10 cellular contexts compared by ENCODE assay signal in genomic region chr3:48502728-48503168, GRCh38. TPM values are rescaled to one million over a fixed set of nuclear protein-coding genes. Genes with fewer than 3 reads are reported as not detected.
DNase-seq lines count a peak whose midpoint lies in the region; ATAC-seq, FAIRE-seq and TF ChIP-seq lines count a peak whose summit lies in the region.
"Had no signal": no experiment of that assay in that cellular context is flagged by ENCODE, and none has a peak within 500 bp of the region (broad histone marks: within the 10 kb centered on the region; RNA-seq: fewer than 3 reads in every experiment).

No MANE protein-coding gene starts in this region.

- H3K27ac ChIP-seq in caudate nucleus (ENCODE audit: low read depth, low read length): peak overlapping the region; percentile 93
- H3K27ac ChIP-seq in lower lobe of right lung: peak overlapping the region; percentile 97
- H3K27ac ChIP-seq in thoracic aorta: peak overlapping the region; percentile 91 to 98

- ATAC-seq in lower lobe of right lung (no peak), thoracic aorta (ENCODE audit: insufficient number of reproducible peaks, low FRiP score, low read depth) (no peak)

- H3K36me3 ChIP-seq in lower lobe of right lung: peaks cover 25% of the 10 kb centered on the region
- no peaks in the 10 kb centered on the region for H3K36me3 ChIP-seq in thoracic aorta

- intact Hi-C loops in lower lobe of right lung (cut with DNase I): no loop called here

- H3K27me3 ChIP-seq in lower lobe of right lung (ENCODE audit: low read depth) (no peaks in the 10 kb centered on the region), thoracic aorta (replicated peaks; ENCODE audit: insufficient read depth) (no peaks in the 10 kb centered on the region)

- H3K4me3 ChIP-seq in lower lobe of right lung: peak overlapping the region; percentile 80
- peak overlapping the region; percentile 75 for H3K4me3 ChIP-seq in thoracic aorta

- FAIRE-seq in HTR-8/SVneo (lab: Jason Lieb, UNC): no peak

- DNase-seq in NCI-H2196 (lab: John Stamatoyannopoulos, UW; ENCODE audit: unreplicated experiment) (peak; percentile 3), NCI-H2196 treated with DMSO at 0.1 percent for 48 hours (lab: John Stamatoyannopoulos, UW; ENCODE audit: unreplicated experiment) (no peak), caudate nucleus (lab: John Stamatoyannopoulos, UW) (peak in 18 of 61 donors; percentile 3 to 69 (median 16)), lower lobe of right lung (peak; percentile 57), thoracic aorta (ENCODE audit: low spot score) (no peak), GOT3 (lab: John Stamatoyannopoulos, UW) (no peak), NCI-H1092 treated with DMSO at 0.1 percent for 48 hours (lab: John Stamatoyannopoulos, UW) (no peak), HTR-8/SVneo (ENCODE audit: insufficient read length, low spot score) (no peak)
- DNase-seq: activated CD4-positive, CD25-positive, alpha-beta regulatory T cell; midbrain had no signal

- TF ChIP-seq CTCF in lower lobe of right lung (IDR thresholded peaks at IDR 0.05) (no peak), thoracic aorta (IDR thresholded peaks at IDR 0.05) (no peak)

- H3K4me1 ChIP-seq in lower lobe of right lung (peaks cover 34% of the 10 kb centered on the region), thoracic aorta (ENCODE audit: control insufficient read depth in 1 of 2, low read depth in 2 of 2) (peaks cover 12 to 49% of the 10 kb centered on the region in 2 donors)

- no peaks in the 10 kb centered on the region for H3K9me3 ChIP-seq in lower lobe of right lung
- H3K9me3 ChIP-seq in thoracic aorta: no peaks in the 10 kb centered on the region

RNA-seq across cellular contexts. Expression of gene SHISA5, which starts 1.2 kb away (rescaled TPM):
- total RNA-seq in lower lobe of right lung (187 TPM), thoracic aorta (100 to 1,000 TPM; 151 to 159 TPM)

RNA-seq across cellular contexts. Expression of gene PFKFB4, which starts 53.9 kb away (rescaled TPM):
- total RNA-seq in lower lobe of right lung (12.9 TPM), thoracic aorta (1 to 10 TPM; 3.7 to 8.5 TPM)

RNA-seq across cellular contexts. Expression of gene ATRIP, which starts 56.2 kb away (rescaled TPM):
- total RNA-seq in lower lobe of right lung (5.9 TPM), thoracic aorta (1 to 10 TPM; 4.0 to 8.3 TPM)

Comparison
In these comparisons a context has a peak if more than half of its experiments do, and no peak if none do; other contexts are left out.
1. DNase-seq: peak in NCI-H2196 (single experiment) and lower lobe of right lung (single experiment); none in NCI-H2196 treated with DMSO at 0.1 percent for 48 hours (single experiment), thoracic aorta (single experiment), GOT3 (single experiment), NCI-H1092 treated with DMSO at 0.1 percent for 48 hours (single experiment) and HTR-8/SVneo (single experiment).
2. Peak in every context shown above with its lines, with median percentiles within 50 percentile points of each other: H3K27ac ChIP-seq.